In the genomic region with DNA sequence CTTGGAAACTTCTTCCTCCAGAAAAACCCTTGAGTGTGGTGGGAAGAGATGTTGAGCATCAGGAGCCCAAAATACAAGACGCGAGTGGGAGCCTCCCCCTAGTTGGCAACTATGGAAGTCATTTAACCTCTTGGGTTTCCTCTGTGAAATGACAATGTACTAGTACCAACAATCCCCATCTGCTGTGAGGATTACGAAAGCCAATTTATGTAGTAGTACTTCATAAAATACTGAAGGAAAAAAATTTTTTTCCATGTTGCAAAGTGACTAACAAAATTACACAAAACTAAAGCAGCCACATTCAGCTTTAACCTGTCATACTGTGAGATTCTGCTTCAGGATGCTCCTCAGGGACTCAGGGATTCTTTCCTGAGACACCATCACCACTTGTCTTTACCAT, we compare ENCODE assay signal across 1 cellular context.
TF ChIP-seq lines count a peak whose summit lies in the region.

No MANE protein-coding gene starts in this region.

TF ChIP-seq in H1, 55 proteins besides CTCF, POLR2A, EP300 and RAD21:
- no peak for TF ChIP-seq RBBP5 (IDR thresholded peaks at IDR 0.05; ENCODE audit: borderline replicate concordance, low read depth, low read length)
- no peak for TF ChIP-seq EZH2 (IDR thresholded peaks at IDR 0.05; ENCODE audit: low read depth, low read length, severe bottlenecking)
TF ChIP-seq in H1: peak in this region for 0.
